ENCODE assay signal across 9 cellular contexts in the genomic region with DNA sequence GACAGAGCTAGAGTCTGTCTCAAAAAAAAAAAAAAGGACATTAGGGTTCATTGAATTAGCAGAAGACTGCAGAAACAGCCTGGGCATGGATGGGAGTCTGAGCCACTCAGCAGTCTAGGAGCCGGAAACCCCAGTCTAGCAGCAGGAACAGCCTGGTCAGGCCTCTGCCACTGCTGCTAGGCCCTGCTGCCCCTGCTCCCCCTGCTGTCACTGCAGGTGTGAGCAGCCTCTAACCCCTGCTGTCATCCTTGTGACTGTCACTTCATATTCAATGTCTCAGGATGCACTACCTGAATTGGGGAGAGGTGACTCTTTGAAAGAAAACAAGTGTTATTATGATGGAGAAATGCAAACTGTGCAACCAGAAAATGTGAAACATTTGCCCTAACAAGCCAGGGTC. TPM values are rescaled to one million over a fixed set of nuclear protein-coding genes. Genes with fewer than 3 reads are reported as not detected.
DNase-seq lines count a peak whose midpoint lies in the region; ATAC-seq lines count a peak whose summit lies in the region.
"Had no signal": no experiment of that assay in that cellular context is flagged by ENCODE, and none has a peak within 500 bp of the region (broad histone marks: within the 10 kb centered on the region; RNA-seq: fewer than 3 reads in every experiment).

No MANE protein-coding gene starts in this region.

- H3K36me3 ChIP-seq in HAP-1 (replicated peaks): no peaks in the 10 kb centered on the region

- H3K4me1 Mint-ChIP-seq in activated naive CD8-positive, alpha-beta T cell treated with anti-CD3 and anti-CD28 coated beads, Interleukin-2, amount 10 ng/mL, durations not matched to agents 7 days and 5 days: peaks cover 10% of the 10 kb centered on the region

- in situ Hi-C loops in HAP-1 (cut with MboI; ENCODE audit: low sequenced_read_pairs): no loop called here

- H3K4me3 Mint-ChIP-seq in activated naive CD8-positive, alpha-beta T cell treated with anti-CD3 and anti-CD28 coated beads, Interleukin-2, amount 10 ng/mL, durations not matched to agents 7 days and 5 days: no peak overlapping the region

- peaks cover 4% of the 10 kb centered on the region for H3K4me1 ChIP-seq in HAP-1

- POLR2A ChIA-PET in activated naive CD8-positive, alpha-beta T cell treated with anti-CD3 and anti-CD28 coated beads, Interleukin-2, amount 10 ng/mL, durations not matched to agents 7 days and 5 days (lab: Charles Lee): no interaction called here

- peak; percentile 9 for DNase-seq in NCI-H510A treated with DMSO at 0.1 percent for 48 hours (lab: John Stamatoyannopoulos, UW)
- no peak for DNase-seq in NCI-H510A (lab: John Stamatoyannopoulos, UW)
- DNase-seq in NCI-H345 treated with DMSO at 0.1 percent for 48 hours (lab: John Stamatoyannopoulos, UW; ENCODE audit: unreplicated experiment): peak; percentile 8
- DNase-seq in activated naive CD8-positive, alpha-beta T cell treated with anti-CD3 and anti-CD28 coated beads, Interleukin-2, amount 10 ng/mL, durations not matched to agents 7 days and 5 days: peak; percentile 62
- peak; percentile 23 for DNase-seq in stimulated activated CD4-positive, alpha-beta T cell treated with anti-CD3 and anti-CD28 coated beads, Interleukin-4, amount 100 ng/mL, for 24 hours
- DNase-seq in mesenteric fat pad (ENCODE audit: low spot score): no peak
- DNase-seq in HAP-1 (ENCODE audit: low spot score in 2 of 2): no peak

- no peak overlapping the region for H3K4me3 ChIP-seq in HAP-1

- H3K9me3 Mint-ChIP-seq in activated naive CD8-positive, alpha-beta T cell treated with anti-CD3 and anti-CD28 coated beads, Interleukin-2, amount 10 ng/mL, durations not matched to agents 7 days and 5 days: no peaks in the 10 kb centered on the region

- no peaks in the 10 kb centered on the region for H3K9me3 ChIP-seq in HAP-1

- peaks cover 4% of the 10 kb centered on the region for H3K36me3 Mint-ChIP-seq in activated naive CD8-positive, alpha-beta T cell treated with anti-CD3 and anti-CD28 coated beads, Interleukin-2, amount 10 ng/mL, durations not matched to agents 7 days and 5 days

- peak; percentile 100 for ATAC-seq in activated naive CD8-positive, alpha-beta T cell treated with anti-CD3 and anti-CD28 coated beads, Interleukin-2, amount 10 ng/mL, durations not matched to agents 7 days and 5 days (ENCODE audit: low read depth)
- ATAC-seq in GM19395 (IDR thresholded peaks at IDR 0.05; ENCODE audit: unreplicated experiment): no peak

- H3K27ac Mint-ChIP-seq in activated naive CD8-positive, alpha-beta T cell treated with anti-CD3 and anti-CD28 coated beads, Interleukin-2, amount 10 ng/mL, durations not matched to agents 7 days and 5 days: peak overlapping the region; percentile 45

- H3K27me3 ChIP-seq in HAP-1 (ENCODE audit: low read depth): no peaks in the 10 kb centered on the region

- no peaks in the 10 kb centered on the region for H3K27me3 Mint-ChIP-seq in activated naive CD8-positive, alpha-beta T cell treated with anti-CD3 and anti-CD28 coated beads, Interleukin-2, amount 10 ng/mL, durations not matched to agents 7 days and 5 days

RNA-seq across cellular contexts. Expression of gene DDX17, which starts 7.0 kb away (rescaled TPM):
- 100 to 1,000 TPM; 667 to 710 TPM for total RNA-seq in activated naive CD8-positive, alpha-beta T cell treated with anti-CD3 and anti-CD28 coated beads, Interleukin-2, amount 10 ng/mL, durations not matched to agents 7 days and 5 days
- 280 TPM for total RNA-seq in mesenteric fat pad

RNA-seq across cellular contexts. Expression of gene KDELR3, which starts 45.2 kb away (rescaled TPM):
- total RNA-seq in activated naive CD8-positive, alpha-beta T cell treated with anti-CD3 and anti-CD28 coated beads, Interleukin-2, amount 10 ng/mL, durations not matched to agents 7 days and 5 days: 1 to 10 TPM in 1 of 2 experiments, under 1 TPM in 1; 0.91 to 1.4 TPM
- 19.0 TPM for total RNA-seq in mesenteric fat pad

RNA-seq across cellular contexts. Expression of gene DMC1, which starts 56.9 kb away (rescaled TPM):
- total RNA-seq in activated naive CD8-positive, alpha-beta T cell treated with anti-CD3 and anti-CD28 coated beads, Interleukin-2, amount 10 ng/mL, durations not matched to agents 7 days and 5 days: 10 to 100 TPM in 1 of 2 experiments, 1 to 10 TPM in 1; 8.3 to 13.2 TPM
- total RNA-seq in mesenteric fat pad: 0.22 TPM

RNA-seq across cellular contexts. Expression of gene KCNJ4, which starts 58.1 kb away (rescaled TPM):
- total RNA-seq in activated naive CD8-positive, alpha-beta T cell treated with anti-CD3 and anti-CD28 coated beads, Interleukin-2, amount 10 ng/mL, durations not matched to agents 7 days and 5 days: not detected
- not detected for total RNA-seq in mesenteric fat pad
- total RNA-seq: fibroblast of villous mesenchyme had no signal

Comparison
In these comparisons a context has a peak if more than half of its experiments do, and no peak if none do; other contexts are left out.
1. DNase-seq: peak in NCI-H510A treated with DMSO at 0.1 percent for 48 hours (single experiment), NCI-H345 treated with DMSO at 0.1 percent for 48 hours (single experiment), activated naive CD8-positive, alpha-beta T cell treated with anti-CD3 and anti-CD28 coated beads, Interleukin-2, amount 10 ng/mL, durations not matched to agents 7 days and 5 days (single experiment) and stimulated activated CD4-positive, alpha-beta T cell treated with anti-CD3 and anti-CD28 coated beads, Interleukin-4, amount 100 ng/mL, for 24 hours (single experiment); none in NCI-H510A (single experiment), mesenteric fat pad (single experiment) and HAP-1 (0 of 2).